ENCODE assay signal across 8 cellular contexts in the genomic region with DNA sequence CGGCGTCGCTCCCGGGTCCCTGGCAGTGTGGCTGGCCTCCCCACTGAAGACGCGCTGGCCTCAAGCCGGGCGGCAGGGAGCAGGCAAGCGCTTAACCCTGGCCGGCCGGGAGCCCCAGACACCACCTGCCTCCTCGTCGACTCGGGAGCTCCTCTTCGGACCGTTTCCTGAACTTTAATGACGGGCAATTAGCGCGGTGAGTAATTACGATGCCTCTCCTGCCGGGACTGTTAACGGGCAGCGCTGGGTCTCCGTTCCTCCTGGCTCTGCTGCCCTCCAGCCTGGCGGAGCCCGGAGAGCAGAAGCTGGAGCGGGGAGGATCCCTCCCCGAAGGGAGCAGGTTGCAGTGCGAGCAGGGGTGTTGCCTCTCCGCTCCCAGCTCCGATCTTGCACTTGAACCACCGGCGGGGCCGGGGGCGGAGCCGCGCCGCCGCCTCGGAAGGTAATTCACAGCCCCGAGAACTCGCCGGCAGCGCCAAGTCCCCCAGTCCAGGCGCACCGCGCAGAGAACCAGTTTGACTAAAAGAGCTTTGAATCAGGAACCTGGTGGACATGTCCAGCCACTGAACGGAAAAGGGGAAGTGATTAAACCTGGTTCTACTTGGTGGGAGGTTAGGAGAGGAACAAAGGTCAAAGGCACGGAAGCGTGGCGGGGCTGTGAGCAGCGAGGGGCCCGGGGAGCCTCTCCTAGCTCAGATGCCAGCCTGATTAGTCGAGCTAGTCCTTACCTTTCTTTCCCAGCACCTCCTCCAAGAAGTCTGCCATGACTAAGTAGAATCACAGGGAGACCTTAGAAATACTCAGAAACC. TPM values are rescaled to one million over a fixed set of nuclear protein-coding genes. Genes with fewer than 3 reads are reported as not detected.
A peak's percentile ranks its signal among the peaks of the same experiment; 100 is the strongest.
DNase-seq lines count a peak whose midpoint lies in the region; ATAC-seq and TF ChIP-seq lines count a peak whose summit lies in the region.

No MANE protein-coding gene starts in this region.

- H3K4me2 ChIP-seq in OCI-LY3 (ENCODE audit: low read length), result peak overlapping the region; percentile 35

- H3K79me2 ChIP-seq in OCI-LY3 (ENCODE audit: low read length), result no peaks in the 10 kb centered on the region

- DNase-seq in Caco-2, result peak; percentile 60 to 66
- DNase-seq in activated effector memory CD4-positive, alpha-beta T cell treated with anti-CD3 and anti-CD28 coated beads, Interleukin-2, amount 50 U/mL, for 16 hours, result peak; percentile 81
- peak in 1 of 2 donors; percentile 69 for DNase-seq in cardiac muscle cell (ENCODE audit: low read depth in 1 of 2, low spot score in 1 of 2)
- peak in 6 of 10 donors; percentile 25 to 89 (median 61) for DNase-seq in posterior cingulate gyrus
- no peak for DNase-seq in GM19240 (ENCODE audit: insufficient read length, low spot score)

- no peak overlapping the region for H2AFZ ChIP-seq in OCI-LY3 (ENCODE audit: low read depth, low read length)

- TF ChIP-seq CTCF in Caco-2 (IDR thresholded peaks at IDR 0.05; ENCODE audit: insufficient read depth in 1 of 2, low read depth in 1 of 2, low read length in 1 of 2, severe bottlenecking in 1 of 2, unreplicated experiment in 1 of 2) (no peak), OCI-LY3 (IDR thresholded peaks at IDR 0.05; ENCODE audit: low read depth, low read length) (no peak), cardiac muscle cell (IDR thresholded peaks at IDR 0.05; ENCODE audit: low read depth, low read length) (no peak)

- no peaks in the 10 kb centered on the region for H3K9me3 Mint-ChIP-seq in Caco-2 (ENCODE audit: unreplicated experiment)

- no peaks in the 10 kb centered on the region for H3K27me3 Mint-ChIP-seq in Caco-2 (ENCODE audit: insufficient read depth, unreplicated experiment)

- POLR2A ChIA-PET in Caco-2 (lab: Charles Lee), result interaction anchor here (0.5 to 0.9 kb wide), 5 partner anchors 22 to 117 kb away, joined by 3 to 7 read pairs (median 3); no protein-coding TSS in a partner anchor

- ATAC-seq in HG02763 (IDR thresholded peaks at IDR 0.05; ENCODE audit: unreplicated experiment) (peak; percentile 46), HG03025 (IDR thresholded peaks at IDR 0.05; ENCODE audit: low FRiP score, unreplicated experiment) (no peak)

- peak overlapping the region; percentile 88 for H3K4me3 Mint-ChIP-seq in Caco-2 (ENCODE audit: unreplicated experiment)

- BruUV-seq in Caco-2 (replicated peaks; lab: Mats Ljungman, UMichigan), result no TSS peak

- no peaks in the 10 kb centered on the region for H3K27me3 ChIP-seq in Caco-2 (replicated peaks; ENCODE audit: control insufficient read depth, insufficient read depth, low read length)
- H3K27me3 ChIP-seq in OCI-LY3 (ENCODE audit: low read depth, low read length), result peaks cover 55% of the 10 kb centered on the region
- H3K27me3 ChIP-seq in cardiac muscle cell, result peaks cover 97% of the 10 kb centered on the region

- H3K27ac Mint-ChIP-seq in Caco-2 (ENCODE audit: unreplicated experiment), result peak overlapping the region; percentile 78

- no peaks in the 10 kb centered on the region; the same call in 1 of the 2 replicates for H3K36me3 ChIP-seq in Caco-2 (ENCODE audit: control insufficient read depth, insufficient read depth, low read length)
- no peaks in the 10 kb centered on the region for H3K36me3 ChIP-seq in OCI-LY3 (replicated peaks; ENCODE audit: low read depth, low read length)
- no peaks in the 10 kb centered on the region for H3K36me3 ChIP-seq in cardiac muscle cell

- peaks cover 6% of the 10 kb centered on the region for H3K36me3 Mint-ChIP-seq in Caco-2 (ENCODE audit: insufficient read depth, unreplicated experiment)

- CTCF ChIA-PET in Caco-2 (lab: Charles Lee), result interaction anchor here (0.5 to 2.1 kb wide), 9 partner anchors 11 to 216 kb away, joined by 3 to 36 read pairs (median 5); a partner anchor contains a TSS

- H3K4me3 ChIP-seq in Caco-2 (ENCODE audit: low read depth, low read length) (peak overlapping the region; percentile 76), OCI-LY3 (ENCODE audit: low read length) (0 out of 2 replicates have a peak overlapping the region, but pooled peaks have one; percentile 25), cardiac muscle cell (peak overlapping the region; percentile 35)

- H3K4me1 Mint-ChIP-seq in Caco-2 (ENCODE audit: low read depth, unreplicated experiment), result no peaks in the 10 kb centered on the region

- intact Hi-C loops in Caco-2 (cut with micrococcal nuclease; ENCODE audit: unreplicated experiment) (loop anchor here (1.0 kb wide), 1 partner anchor 20 kb away; no protein-coding TSS in a partner anchor), posterior cingulate gyrus (cut with DNase I) (no loop called here)

- H3K9ac ChIP-seq in OCI-LY3 (ENCODE audit: low read length), result no peak overlapping the region

- H3K4me1 ChIP-seq in Caco-2 (peaks cover 24% of the 10 kb centered on the region), OCI-LY3 (ENCODE audit: low read length) (peaks cover 6% of the 10 kb centered on the region; the same call in 1 of the 2 replicates), cardiac muscle cell (ENCODE audit: low read depth) (no peaks in the 10 kb centered on the region)

- H3K27ac ChIP-seq in OCI-LY3 (ENCODE audit: low read length), result no peak overlapping the region
- no peak overlapping the region for H3K27ac ChIP-seq in cardiac muscle cell

- H3K9me3 ChIP-seq in Caco-2, result no peaks in the 10 kb centered on the region
- H3K9me3 ChIP-seq in OCI-LY3 (ENCODE audit: insufficient read depth, low read length), result no peaks in the 10 kb centered on the region
- H3K9me3 ChIP-seq in cardiac muscle cell (ENCODE audit: low read depth), result no peaks in the 10 kb centered on the region

- H4K20me1 ChIP-seq in OCI-LY3 (ENCODE audit: insufficient read depth, low read length), result no peaks in the 10 kb centered on the region

RNA-seq across cellular contexts. Expression of a gene that starts 18.3 kb away (rescaled TPM):
- total RNA-seq in Caco-2 (2022) (18.8 and 21.8 TPM in 2 replicates), cardiac muscle cell (44.1 and 71.7 TPM in 2 replicates)
- polyA plus RNA-seq in cardiac muscle cell, result 23.1 and 41.6 TPM in 2 replicates

RNA-seq across cellular contexts. Expression of a gene that starts 33.6 kb away (rescaled TPM):
- 46.3 and 48.4 TPM in 2 replicates for total RNA-seq in Caco-2 (2022)
- total RNA-seq in cardiac muscle cell, result 24.9 and 27.0 TPM in 2 replicates
- polyA plus RNA-seq in cardiac muscle cell, result 15.7 and 19.8 TPM in 2 replicates

Comparison
In these comparisons a context has a peak if more than half of its experiments do, and no peak if none do; other contexts are left out.
1. H3K4me3 ChIP-seq: peak in every context shown above with its lines; median percentile 76 in Caco-2; 35 in cardiac muscle cell; 25 in OCI-LY3.